In genomic region chr19:16369664-16370576, GRCh38 we compare ENCODE assay signal across 11 cellular contexts. TPM values are rescaled to one million over a fixed set of nuclear protein-coding genes. Genes with fewer than 3 reads are reported as not detected.
A peak's percentile ranks its signal among the peaks of the same experiment; 100 is the strongest.
DNase-seq lines count a peak whose midpoint lies in the region; ATAC-seq and TF ChIP-seq lines count a peak whose summit lies in the region.
"Had no signal": no experiment of that assay in that cellular context is flagged by ENCODE, and none has a peak within 500 bp of the region (broad histone marks: within the 10 kb centered on the region; RNA-seq: fewer than 3 reads in every experiment).

No MANE protein-coding gene starts in this region.

- intact Hi-C loops in Right ventricle myocardium superior (cut with DNase I) (no loop called here), left cardiac atrium (cut with DNase I) (no loop called here), left ventricle myocardium superior (cut with micrococcal nuclease) (no loop called here), stomach (cut with DNase I; ENCODE audit: low total_unique reads) (no loop called here), prostate gland (cut with DNase I) (no loop called here)

- H3K27ac ChIP-seq in stomach (peak overlapping the region in 4 of 5 donors; percentile 29 to 81 (median 73)), prostate gland (no peak overlapping the region)

- H3K9me3 Mint-ChIP-seq in activated CD8-positive, alpha-beta memory T cell treated with anti-CD3 and anti-CD28 coated beads, Interleukin-2, amount 10 ng/mL, durations not matched to agents 7 days and 5 days (ENCODE audit: low read depth) = no peaks in the 10 kb centered on the region

- H3K4me3 ChIP-seq in stomach = no peak overlapping the region
- no peak overlapping the region for H3K4me3 ChIP-seq in prostate gland
- H3K4me3 ChIP-seq: thyroid gland had no signal

- DNase-seq in Right ventricle myocardium superior (peak; percentile 34), left cardiac atrium (no peak), left ventricle myocardium superior (peak; percentile 24), stomach (no peak), prostate gland (ENCODE audit: low spot score) (no peak)
- DNase-seq in activated CD8-positive, alpha-beta memory T cell treated with anti-CD3 and anti-CD28 coated beads, Interleukin-2, amount 10 ng/mL, durations not matched to agents 7 days and 5 days = peak; percentile 61
- DNase-seq: erythroblast, NCI-H1417 treated with DMSO at 0.1 percent for 48 hours, thyroid gland had no signal

- no peak for TF ChIP-seq POLR2A in stomach (IDR thresholded peaks at IDR 0.05)
- TF ChIP-seq POLR2A in prostate gland (IDR thresholded peaks at IDR 0.05) = no peak

- H3K4me3 Mint-ChIP-seq in activated CD8-positive, alpha-beta memory T cell treated with anti-CD3 and anti-CD28 coated beads, Interleukin-2, amount 10 ng/mL, durations not matched to agents 7 days and 5 days = peak overlapping the region; percentile 57

- CTCF ChIA-PET in activated CD8-positive, alpha-beta memory T cell treated with anti-CD3 and anti-CD28 coated beads, Interleukin-2, amount 10 ng/mL, durations not matched to agents 7 days and 5 days (lab: Charles Lee) = interaction anchor here (1.0 to 24.3 kb wide), 5 partner anchors 12 to 740 kb away, joined by 3 to 449 read pairs (median 17); partner anchors contain the start of gene KLF2

- H3K27ac Mint-ChIP-seq in activated CD8-positive, alpha-beta memory T cell treated with anti-CD3 and anti-CD28 coated beads, Interleukin-2, amount 10 ng/mL, durations not matched to agents 7 days and 5 days = no peak overlapping the region

- peaks cover 15% of the 10 kb centered on the region for H3K36me3 Mint-ChIP-seq in activated CD8-positive, alpha-beta memory T cell treated with anti-CD3 and anti-CD28 coated beads, Interleukin-2, amount 10 ng/mL, durations not matched to agents 7 days and 5 days

- TF ChIP-seq CTCF in stomach (IDR thresholded peaks at IDR 0.05) = no peak
- TF ChIP-seq CTCF in prostate gland (IDR thresholded peaks at IDR 0.05) = no peak

- 41 to 77% (median 65%) methylated on average over 20 to 22 of the region's 22 CpGs for WGBS in stomach, 5 donors
- 66% methylated on average over 22 of the region's 22 CpGs for WGBS in prostate gland

- no peaks in the 10 kb centered on the region for H3K27me3 ChIP-seq in stomach
- no peaks in the 10 kb centered on the region for H3K27me3 ChIP-seq in prostate gland (replicated peaks; ENCODE audit: insufficient read depth)
- H3K27me3 ChIP-seq: thyroid gland had no signal

- H3K9me3 ChIP-seq in stomach (no peaks in the 10 kb centered on the region), prostate gland (no peaks in the 10 kb centered on the region)
- H3K9me3 ChIP-seq: thyroid gland had no signal

- peaks cover 64 to 98% (median 87%) of the 10 kb centered on the region in 4 donors for H3K4me1 ChIP-seq in stomach
- H3K4me1 ChIP-seq in prostate gland (replicated peaks) = peaks cover 14% of the 10 kb centered on the region

- H3K36me3 ChIP-seq in stomach (peaks cover under 1 to 17% (median 6%) of the 10 kb centered on the region in 4 donors), prostate gland (no peaks in the 10 kb centered on the region)

- H3K4me1 Mint-ChIP-seq in activated CD8-positive, alpha-beta memory T cell treated with anti-CD3 and anti-CD28 coated beads, Interleukin-2, amount 10 ng/mL, durations not matched to agents 7 days and 5 days = peaks cover 39% of the 10 kb centered on the region

- no peak for ATAC-seq in Right ventricle myocardium superior (ENCODE audit: poor library complexity)
- ATAC-seq in left cardiac atrium = no peak
- ATAC-seq in activated CD8-positive, alpha-beta memory T cell treated with anti-CD3 and anti-CD28 coated beads, Interleukin-2, amount 10 ng/mL, durations not matched to agents 7 days and 5 days = no peak
- ATAC-seq in left ventricle myocardium superior = no peak
- no peak for ATAC-seq in GM18511 (IDR thresholded peaks at IDR 0.05; ENCODE audit: unreplicated experiment)
- ATAC-seq in GM18502 (IDR thresholded peaks at IDR 0.05; ENCODE audit: poor library complexity, unreplicated experiment) = no peak

- H3K27me3 Mint-ChIP-seq in activated CD8-positive, alpha-beta memory T cell treated with anti-CD3 and anti-CD28 coated beads, Interleukin-2, amount 10 ng/mL, durations not matched to agents 7 days and 5 days = peaks cover 15% of the 10 kb centered on the region

- TF ChIP-seq EP300 in stomach (IDR thresholded peaks at IDR 0.05) = no peak

RNA-seq across cellular contexts. Expression of gene KLF2, which starts 45.3 kb away (rescaled TPM):
- total RNA-seq in Right ventricle myocardium superior (67.6 TPM), left cardiac atrium (10 to 100 TPM; 66.4 to 77.5 TPM), left ventricle myocardium superior (72.1 TPM), stomach (100 to 1,000 TPM in 1 of 5 donors, 10 to 100 TPM in 4; 31.0 to 107 (median 72.3) TPM), prostate gland (10 to 100 TPM; 19.8 to 24.4 TPM)
- total RNA-seq in activated CD8-positive, alpha-beta memory T cell treated with anti-CD3 and anti-CD28 coated beads, Interleukin-2, amount 10 ng/mL, durations not matched to agents 7 days and 5 days = 100 to 1,000 TPM in 1 of 2 experiments, 10 to 100 TPM in 1; 62.1 to 124 TPM
- 10 to 100 TPM in 2 of 3 donors, 1 to 10 TPM in 1; 9.5 to 69.5 (median 16.7) TPM for polyA plus RNA-seq in stomach

Comparison
In these comparisons a context has a peak if more than half of its experiments do, and no peak if none do; other contexts are left out.
1. DNase-seq: peak in Right ventricle myocardium superior (single experiment), activated CD8-positive, alpha-beta memory T cell treated with anti-CD3 and anti-CD28 coated beads, Interleukin-2, amount 10 ng/mL, durations not matched to agents 7 days and 5 days (single experiment) and left ventricle myocardium superior (single experiment); none in left cardiac atrium (single experiment), stomach (single experiment) and prostate gland (single experiment).
2. H3K27ac ChIP-seq: peak in stomach (4 of 5); none in prostate gland (0 of 2).